Comparison of ENCODE assay signal across 11 cellular contexts in the genomic region with DNA sequence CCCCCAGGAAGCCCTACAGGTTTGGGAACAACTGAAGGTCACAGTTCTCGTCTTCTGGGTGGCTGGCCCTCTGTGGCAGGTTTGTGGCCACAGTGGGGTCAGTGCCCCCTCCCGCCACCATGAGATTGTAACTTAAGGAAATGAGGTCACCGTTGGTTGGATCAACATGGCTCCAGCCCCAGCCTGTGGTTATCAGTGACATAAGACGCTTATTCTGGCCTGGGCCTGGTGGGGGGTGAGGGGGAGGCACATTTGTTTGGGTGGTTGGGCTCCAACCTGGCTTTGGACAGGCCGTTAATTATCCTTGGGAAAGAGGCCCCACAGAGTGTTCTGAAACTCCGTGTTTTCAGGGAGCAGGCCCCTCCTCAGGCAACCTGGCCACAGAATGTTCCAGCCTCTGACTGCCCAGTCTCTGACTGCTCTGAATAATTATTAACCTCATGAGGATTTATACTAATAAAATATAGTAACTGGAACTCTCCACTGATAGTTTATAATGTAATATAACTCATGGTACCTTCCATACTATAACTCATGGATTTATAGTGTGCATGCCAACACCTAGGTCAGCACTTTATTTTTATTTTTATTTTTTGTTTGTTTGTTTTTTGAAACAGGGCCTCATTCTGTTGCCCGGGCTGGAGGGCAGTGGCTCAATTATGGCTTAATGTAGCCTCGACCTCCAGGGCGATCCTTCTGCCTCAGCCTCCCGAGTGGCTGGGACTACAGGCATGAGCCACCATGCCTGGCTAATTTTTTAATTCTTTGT. TPM values are rescaled to one million over a fixed set of nuclear protein-coding genes. Genes with fewer than 3 reads are reported as not detected.
DNase-seq lines count a peak whose midpoint lies in the region; ATAC-seq, FAIRE-seq and TF ChIP-seq lines count a peak whose summit lies in the region.
"Had no signal": no experiment of that assay in that cellular context is flagged by ENCODE, and none has a peak within 500 bp of the region (broad histone marks: within the 10 kb centered on the region; RNA-seq: fewer than 3 reads in every experiment).

No MANE protein-coding gene starts in this region.

- CTCF ChIA-PET in A549 (lab: Yijun Ruan, JAX), result interaction anchor here (0.6 to 12.0 kb wide), 14 partner anchors 11 to 189 kb away, joined by 3 to 131 read pairs (median 4); a partner anchor contains a TSS

- ATAC-seq in A549 (peak; percentile 5 to 16), RWPE2 (ENCODE audit: low read depth) (no peak), gastroesophageal sphincter (peak; percentile 34), GM18870 (IDR thresholded peaks at IDR 0.05; ENCODE audit: unreplicated experiment) (no peak)
- ATAC-seq: activated CD4-positive, CD25-positive, alpha-beta regulatory T cell treated with anti-CD3 and anti-CD28 coated beads, Interleukin-2, amount 50 U/mL, for 24 hours had no signal

- H3K4me1 ChIP-seq in A549 (peaks cover 100% of the 10 kb centered on the region), RWPE2 (ENCODE audit: insufficient read depth, poor library complexity, severe bottlenecking) (peaks cover 84% of the 10 kb centered on the region), gastroesophageal sphincter (peaks cover 21 to 93% (median 66%) of the 10 kb centered on the region in 3 donors), neutrophil (ENCODE audit: control insufficient read depth in 1 of 2, insufficient read depth in 1 of 2, low read depth in 1 of 2, low read length in 1 of 2) (peaks cover 9 to 15% of the 10 kb centered on the region in 2 experiments)

- no peak for FAIRE-seq in A549 (lab: Jason Lieb, UNC)

- no peak for TF ChIP-seq POLR2A in A549 (IDR thresholded peaks at IDR 0.05; ENCODE audit: low read length)
- TF ChIP-seq POLR2A in gastroesophageal sphincter (IDR thresholded peaks at IDR 0.05), result no peak

- H3K27ac ChIP-seq in A549, result peak overlapping the region; percentile 99 to 100
- H3K27ac ChIP-seq in RWPE2 (ENCODE audit: poor library complexity, severe bottlenecking), result peak overlapping the region; percentile 100
- H3K27ac ChIP-seq in gastroesophageal sphincter, result peak overlapping the region; percentile 95 to 97 (median 96)
- H3K27ac ChIP-seq in neutrophil, result peak overlapping the region; percentile 0

- POLR2A ChIA-PET in A549 (lab: Yijun Ruan, JAX), result interaction anchor here (1.0 to 2.1 kb wide), 3 partner anchors 130 to 187 kb away, joined by 3 to 12 read pairs (median 4); a partner anchor contains a TSS

- 33% methylated on average over 9 of the region's 10 CpGs for WGBS in A549 (ENCODE audit: missing lambda C conversion rate)
- 31 to 79% methylated on average over 2 to 4 of the region's 10 CpGs for WGBS in gastroesophageal sphincter (ENCODE audit: low coverage in 1 of 2), 2 donors

- DNase-seq in A549 (ENCODE audit: low read depth in 1 of 2, low spot score in 1 of 2) (peak in 1 of 2 experiments; percentile 94), RWPE2 (ENCODE audit: low spot score) (no peak), KG1 (lab: John Stamatoyannopoulos, UW) (no peak), NCI-H2171 (lab: John Stamatoyannopoulos, UW) (no peak), NCI-H128 (lab: John Stamatoyannopoulos, UW; ENCODE audit: unreplicated experiment) (no peak)
- DNase-seq: effector CD8-positive, alpha-beta T cell; stimulated activated CD4-positive, alpha-beta T cell treated with anti-CD3 and anti-CD28 coated beads, Interleukin-4, amount 100 ng/mL, for 4 hours had no signal

- TF ChIP-seq EP300 in A549 (IDR thresholded peaks at IDR 0.05) (peak; percentile 97 to 99; a peak in 4 of 5 replicates), gastroesophageal sphincter (IDR thresholded peaks at IDR 0.05) (peak; percentile 93)

- TF ChIP-seq CTCF in A549 (IDR thresholded peaks at IDR 0.05) (no peak), RWPE2 (IDR thresholded peaks at IDR 0.05; ENCODE audit: poor library complexity, severe bottlenecking) (no peak), gastroesophageal sphincter (IDR thresholded peaks at IDR 0.05) (no peak), neutrophil (IDR thresholded peaks at IDR 0.05) (no peak)

- TF ChIP-seq RAD21 in A549 (conservative IDR thresholded peaks at IDR 0.05 in 1 of 2, IDR thresholded peaks at IDR 0.05 in 1 of 2), result peak; percentile 11 to 49; a peak in 3 of 5 replicates

- H3K36me3 ChIP-seq in RWPE2 (ENCODE audit: low read depth) (peaks cover 53% of the 10 kb centered on the region), gastroesophageal sphincter (no peaks in the 10 kb centered on the region), neutrophil (peaks cover 37% of the 10 kb centered on the region)

- peak overlapping the region; percentile 66 for H3K4me2 ChIP-seq in A549

- H3K4me3 ChIP-seq in A549, result peak overlapping the region; percentile 20; the same call in 1 of the 3 replicates
- no peak overlapping the region for H3K4me3 ChIP-seq in RWPE2 (ENCODE audit: severe bottlenecking)
- no peak overlapping the region for H3K4me3 ChIP-seq in gastroesophageal sphincter
- no peak overlapping the region for H3K4me3 ChIP-seq in neutrophil (ENCODE audit: low read depth in 1 of 2, low read length in 1 of 2)

- no peaks in the 10 kb centered on the region for H3K9me3 ChIP-seq in A549
- no peaks in the 10 kb centered on the region for H3K9me3 ChIP-seq in RWPE2 (ENCODE audit: severe bottlenecking)
- H3K9me3 ChIP-seq in gastroesophageal sphincter, result no peaks in the 10 kb centered on the region
- H3K9me3 ChIP-seq in neutrophil, result no peaks in the 10 kb centered on the region

- H3K27me3 ChIP-seq in RWPE2 (ENCODE audit: insufficient read depth, poor library complexity, severe bottlenecking) (no peaks in the 10 kb centered on the region), gastroesophageal sphincter (no peaks in the 10 kb centered on the region), neutrophil (no peaks in the 10 kb centered on the region)

TF ChIP-seq in A549, 52 proteins besides CTCF, POLR2A, EP300 and RAD21 (continues in another document):
- TF ChIP-seq JUN (IDR thresholded peaks at IDR 0.05) (peak; percentile 88 to 97), KDM1A (IDR thresholded peaks at IDR 0.05; ENCODE audit: low read depth) (no peak), ZFP36 (IDR thresholded peaks at IDR 0.05; ENCODE audit: borderline replicate concordance, partially characterized antibody) (no peak), KDM5A (IDR thresholded peaks at IDR 0.05) (no peak), MAZ (IDR thresholded peaks at IDR 0.05; ENCODE audit: borderline replicate concordance, low read depth, low read length) (no peak), RFX5 (IDR thresholded peaks at IDR 0.05) (no peak), PHF8 (IDR thresholded peaks at IDR 0.05; ENCODE audit: borderline replicate concordance, low read depth) (no peak), RCOR1 (IDR thresholded peaks at IDR 0.05; ENCODE audit: low read depth, low read length) (no peak), ZC3H11A (IDR thresholded peaks at IDR 0.05) (no peak), RARB (CRISPR knock-in tag; IDR thresholded peaks at IDR 0.05) (peak; percentile 85)
- TF ChIP-seq, protein P1, sequence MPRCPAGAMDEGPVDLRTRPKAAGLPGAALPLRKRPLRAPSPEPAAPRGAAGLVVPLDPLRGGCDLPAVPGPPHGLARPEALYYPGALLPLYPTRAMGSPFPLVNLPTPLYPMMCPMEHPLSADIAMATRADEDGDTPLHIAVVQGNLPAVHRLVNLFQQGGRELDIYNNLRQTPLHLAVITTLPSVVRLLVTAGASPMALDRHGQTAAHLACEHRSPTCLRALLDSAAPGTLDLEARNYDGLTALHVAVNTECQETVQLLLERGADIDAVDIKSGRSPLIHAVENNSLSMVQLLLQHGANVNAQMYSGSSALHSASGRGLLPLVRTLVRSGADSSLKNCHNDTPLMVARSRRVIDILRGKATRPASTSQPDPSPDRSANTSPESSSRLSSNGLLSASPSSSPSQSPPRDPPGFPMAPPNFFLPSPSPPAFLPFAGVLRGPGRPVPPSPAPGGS (IDR thresholded peaks at IDR 0.05), result 0 out of 3 replicates have a peak, but pooled peaks have one; percentile 48
- TF ChIP-seq, protein P2, sequence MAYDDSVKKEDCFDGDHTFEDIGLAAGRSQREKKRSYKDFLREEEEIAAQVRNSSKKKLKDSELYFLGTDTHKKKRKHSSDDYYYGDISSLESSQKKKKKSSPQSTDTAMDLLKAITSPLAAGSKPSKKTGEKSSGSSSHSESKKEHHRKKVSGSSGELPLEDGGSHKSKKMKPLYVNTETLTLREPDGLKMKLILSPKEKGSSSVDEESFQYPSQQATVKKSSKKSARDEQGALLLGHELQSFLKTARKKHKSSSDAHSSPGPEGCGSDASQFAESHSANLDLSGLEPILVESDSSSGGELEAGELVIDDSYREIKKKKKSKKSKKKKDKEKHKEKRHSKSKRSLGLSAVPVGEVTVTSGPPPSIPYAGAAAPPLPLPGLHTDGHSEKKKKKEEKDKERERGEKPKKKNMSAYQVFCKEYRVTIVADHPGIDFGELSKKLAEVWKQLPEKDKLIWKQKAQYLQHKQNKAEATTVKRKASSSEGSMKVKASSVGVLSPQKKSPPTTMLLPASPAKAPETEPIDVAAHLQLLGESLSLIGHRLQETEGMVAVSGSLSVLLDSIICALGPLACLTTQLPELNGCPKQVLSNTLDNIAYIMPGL (CRISPR knock-in tag; IDR thresholded peaks at IDR 0.05; ENCODE audit: borderline replicate concordance), result no peak
- TF ChIP-seq, protein P3, sequence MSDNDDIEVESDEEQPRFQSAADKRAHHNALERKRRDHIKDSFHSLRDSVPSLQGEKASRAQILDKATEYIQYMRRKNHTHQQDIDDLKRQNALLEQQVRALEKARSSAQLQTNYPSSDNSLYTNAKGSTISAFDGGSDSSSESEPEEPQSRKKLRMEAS (IDR thresholded peaks at IDR 0.05), result peak; percentile 77
- TF ChIP-seq, protein P4, sequence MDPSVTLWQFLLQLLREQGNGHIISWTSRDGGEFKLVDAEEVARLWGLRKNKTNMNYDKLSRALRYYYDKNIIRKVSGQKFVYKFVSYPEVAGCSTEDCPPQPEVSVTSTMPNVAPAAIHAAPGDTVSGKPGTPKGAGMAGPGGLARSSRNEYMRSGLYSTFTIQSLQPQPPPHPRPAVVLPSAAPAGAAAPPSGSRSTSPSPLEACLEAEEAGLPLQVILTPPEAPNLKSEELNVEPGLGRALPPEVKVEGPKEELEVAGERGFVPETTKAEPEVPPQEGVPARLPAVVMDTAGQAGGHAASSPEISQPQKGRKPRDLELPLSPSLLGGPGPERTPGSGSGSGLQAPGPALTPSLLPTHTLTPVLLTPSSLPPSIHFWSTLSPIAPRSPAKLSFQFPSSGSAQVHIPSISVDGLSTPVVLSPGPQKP (IDR thresholded peaks at IDR 0.05; ENCODE audit: low read depth, low read length), result no peak

RNA-seq across cellular contexts. Expression of a gene that starts 58.0 kb away (rescaled TPM):
- 109 and 157 TPM in 2 replicates for polyA plus RNA-seq in A549 (2011; rRNA removed)
- polyA plus RNA-seq in A549 (2012; cell fraction: cytosol; rRNA removed), result 170 and 222 TPM in 2 replicates
- 83.2 and 128 TPM in 2 replicates for polyA plus RNA-seq in A549 (2012; cell fraction: nucleus; rRNA removed)
- polyA plus RNA-seq in A549 (2017; fragmentation: RNase III; extraction: RNeasy Plus Mini Kit Qiagen cat#74134 plus additional on column Dnase treatment), result 146 to 160 TPM (median 150 TPM) in 3 replicates
- 62.0 and 65.1 TPM in 2 replicates for polyA minus RNA-seq in A549 (2011; rRNA and poly(A)+ RNA removed)
- total RNA-seq in gastroesophageal sphincter, result 10 to 100 TPM; 14.7 to 34.9 (median 22.5) TPM

Comparison
In these comparisons a context has a peak if more than half of its experiments do, and no peak if none do; other contexts are left out.
1. ATAC-seq: peak in A549 (2 of 2) and gastroesophageal sphincter (single experiment); none in RWPE2 (single experiment) and GM18870 (single experiment).
2. H3K27ac ChIP-seq: peak in every context shown above with its lines; median percentile 100 in RWPE2; 100 in A549; 96 in gastroesophageal sphincter; 0 in neutrophil.